Comparison of ENCODE assay signal across 1 cellular context in genomic region chr3:44954289-44954688, GRCh38.
TF ChIP-seq lines count a peak whose summit lies in the region.

No MANE protein-coding gene starts in this region.

TF ChIP-seq in HepG2, 621 proteins besides CTCF, POLR2A, EP300 and RAD21:
- TF ChIP-seq ZFP82 (CRISPR knock-in tag; IDR thresholded peaks at IDR 0.05; ENCODE audit: borderline replicate concordance): no peak
- peak; percentile 27; the same call in 1 of the 2 replicates for TF ChIP-seq CEBPB (IDR thresholded peaks at IDR 0.05; ENCODE audit: borderline replicate concordance, low read depth, low read length)
